ENCODE assay signal across 24 cellular contexts in the genomic region with DNA sequence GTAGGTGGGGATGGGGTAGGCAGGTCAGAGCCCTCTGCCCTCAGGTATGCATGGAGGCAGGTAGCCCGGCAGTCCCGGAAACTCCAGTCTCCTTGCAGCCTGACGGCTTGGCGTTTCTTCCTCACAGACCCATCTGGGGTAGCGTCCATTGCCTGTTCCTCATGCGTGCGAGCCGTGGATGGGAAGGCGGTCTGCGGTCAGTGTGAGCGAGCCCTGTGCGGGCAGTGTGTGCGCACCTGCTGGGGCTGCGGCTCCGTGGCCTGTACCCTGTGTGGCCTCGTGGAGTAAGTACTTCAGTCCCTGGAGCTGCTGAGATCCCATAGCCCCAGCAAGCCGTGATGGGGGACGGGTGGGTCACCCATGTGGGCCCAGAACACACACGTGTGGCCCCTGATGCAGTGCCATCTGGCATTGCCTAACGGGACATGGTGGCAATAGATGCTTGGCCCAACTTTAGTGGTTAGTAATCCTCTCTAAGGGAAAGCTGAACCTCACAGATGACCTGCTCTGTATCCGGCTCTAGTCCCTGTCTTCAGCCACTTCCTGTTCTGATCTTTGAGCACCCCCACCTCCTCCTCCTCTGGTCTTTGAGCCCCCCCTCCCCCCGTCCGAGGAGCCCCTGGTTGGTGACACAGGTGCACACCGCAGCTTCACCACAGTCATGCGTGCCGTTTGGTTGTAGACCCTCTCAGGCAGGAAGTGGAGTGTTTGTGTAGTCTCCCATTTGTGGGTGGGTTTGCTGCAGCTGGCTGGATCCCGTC. TPM values are rescaled to one million over a fixed set of nuclear protein-coding genes. Genes with fewer than 3 reads are reported as not detected.
A peak's percentile ranks its signal among the peaks of the same experiment; 100 is the strongest.
DNase-seq lines count a peak whose midpoint lies in the region; ATAC-seq lines count a peak whose summit lies in the region.
"Had no signal": no experiment of that assay in that cellular context is flagged by ENCODE, and none has a peak within 500 bp of the region (broad histone marks: within the 10 kb centered on the region; RNA-seq: fewer than 3 reads in every experiment).

No MANE protein-coding gene starts in this region.

- H3K27me3 Mint-ChIP-seq in activated T-cell treated with anti-CD3 and anti-CD28 coated beads, Interleukin-2, amount 50 U/mL, for 24 hours, result no peaks in the 10 kb centered on the region
- no peaks in the 10 kb centered on the region for H3K27me3 Mint-ChIP-seq in activated naive CD8-positive, alpha-beta T cell treated with anti-CD3 and anti-CD28 coated beads, Interleukin-2, amount 50 U/mL, for 24 hours
- H3K27me3 Mint-ChIP-seq in stimulated activated naive B cell treated with anti-CD40 and anti-IgM and Interleukin-4, amounts not matched to agents 10 μg/mL and 1 μg/mL and 100 μg/mL, for 72 hours, result no peaks in the 10 kb centered on the region
- H3K27me3 Mint-ChIP-seq: dendritic cell treated with granulocyte-macrophage colony-stimulating factor and Interleukin-4, amounts not matched to agents 40 ng/mL and 50 ng/mL, for 4 days had no signal

- no peaks in the 10 kb centered on the region for H3K9me3 Mint-ChIP-seq in activated T-cell treated with anti-CD3 and anti-CD28 coated beads, Interleukin-2, amount 50 U/mL, for 24 hours
- no peaks in the 10 kb centered on the region for H3K9me3 Mint-ChIP-seq in activated naive CD8-positive, alpha-beta T cell treated with anti-CD3 and anti-CD28 coated beads, Interleukin-2, amount 50 U/mL, for 24 hours
- no peaks in the 10 kb centered on the region for H3K9me3 Mint-ChIP-seq in stimulated activated naive B cell treated with anti-CD40 and anti-IgM and Interleukin-4, amounts not matched to agents 10 μg/mL and 1 μg/mL and 100 μg/mL, for 72 hours
- H3K9me3 Mint-ChIP-seq: dendritic cell treated with granulocyte-macrophage colony-stimulating factor and Interleukin-4, amounts not matched to agents 40 ng/mL and 50 ng/mL, for 4 days had no signal

- no peak for ATAC-seq in activated naive CD8-positive, alpha-beta T cell treated with anti-CD3 and anti-CD28 coated beads, Interleukin-2, amount 50 U/mL, for 24 hours
- ATAC-seq in stimulated activated naive B cell treated with anti-CD40 and anti-IgM and Interleukin-4, amounts not matched to agents 10 μg/mL and 1 μg/mL and 100 μg/mL, for 72 hours (replicated peaks), result no peak
- no peak for ATAC-seq in GM19395 (IDR thresholded peaks at IDR 0.05; ENCODE audit: unreplicated experiment)
- ATAC-seq: left lung, PC-3 had no signal

- peak overlapping the region; percentile 79 for H3K27ac Mint-ChIP-seq in activated T-cell treated with anti-CD3 and anti-CD28 coated beads, Interleukin-2, amount 50 U/mL, for 24 hours
- peak overlapping the region; percentile 8 for H3K27ac Mint-ChIP-seq in activated naive CD8-positive, alpha-beta T cell treated with anti-CD3 and anti-CD28 coated beads, Interleukin-2, amount 50 U/mL, for 24 hours
- H3K27ac Mint-ChIP-seq in stimulated activated naive B cell treated with anti-CD40 and anti-IgM and Interleukin-4, amounts not matched to agents 10 μg/mL and 1 μg/mL and 100 μg/mL, for 72 hours, result peak overlapping the region; percentile 51
- H3K27ac Mint-ChIP-seq: dendritic cell treated with granulocyte-macrophage colony-stimulating factor and Interleukin-4, amounts not matched to agents 40 ng/mL and 50 ng/mL, for 4 days had no signal

- H3K4me1 Mint-ChIP-seq in activated T-cell treated with anti-CD3 and anti-CD28 coated beads, Interleukin-2, amount 50 U/mL, for 24 hours (ENCODE audit: low read depth), result peaks cover 37% of the 10 kb centered on the region
- H3K4me1 Mint-ChIP-seq in activated naive CD8-positive, alpha-beta T cell treated with anti-CD3 and anti-CD28 coated beads, Interleukin-2, amount 50 U/mL, for 24 hours, result peaks cover 33% of the 10 kb centered on the region
- H3K4me1 Mint-ChIP-seq in stimulated activated naive B cell treated with anti-CD40 and anti-IgM and Interleukin-4, amounts not matched to agents 10 μg/mL and 1 μg/mL and 100 μg/mL, for 72 hours, result peaks cover 28 to 46% of the 10 kb centered on the region in 2 donors

- H3K4me3 ChIP-seq in Jurkat, Clone E6-1 (ENCODE audit: low read length), result peak overlapping the region; percentile 97
- H3K4me3 ChIP-seq: cardiac muscle cell, left lung, spleen, uterus had no signal

- H3K36me3 Mint-ChIP-seq in activated T-cell treated with anti-CD3 and anti-CD28 coated beads, Interleukin-2, amount 50 U/mL, for 24 hours (ENCODE audit: low read depth), result peaks cover 82% of the 10 kb centered on the region
- peaks cover 26% of the 10 kb centered on the region for H3K36me3 Mint-ChIP-seq in activated naive CD8-positive, alpha-beta T cell treated with anti-CD3 and anti-CD28 coated beads, Interleukin-2, amount 50 U/mL, for 24 hours (ENCODE audit: low read depth)
- peaks cover 34 to 50% of the 10 kb centered on the region in 2 donors for H3K36me3 Mint-ChIP-seq in stimulated activated naive B cell treated with anti-CD40 and anti-IgM and Interleukin-4, amounts not matched to agents 10 μg/mL and 1 μg/mL and 100 μg/mL, for 72 hours

- no peak for DNase-seq in activated T-cell treated with anti-CD3 and anti-CD28 coated beads, Interleukin-2, amount 50 U/mL, for 24 hours
- DNase-seq in activated T-cell treated with anti-CD3 and anti-CD28 coated beads, Interleukin-2, amount 50 U/mL, for 1 hour, result no peak
- DNase-seq in Jurkat, Clone E6-1 (ENCODE audit: low read depth, low spot score), result peak; percentile 93
- DNase-seq in activated naive CD8-positive, alpha-beta T cell treated with anti-CD3 and anti-CD28 coated beads, Interleukin-2, amount 50 U/mL, for 24 hours, result no peak
- DNase-seq in stimulated activated naive B cell treated with anti-CD40 and anti-IgM and Interleukin-4, amounts not matched to agents 10 μg/mL and 1 μg/mL and 100 μg/mL, for 72 hours, result no peak
- DNase-seq in NCI-H1417 (lab: John Stamatoyannopoulos, UW), result no peak
- no peak for DNase-seq in stimulated activated CD4-positive, alpha-beta T cell treated with anti-CD3 and anti-CD28 coated beads, Interleukin-2, amount 100 ng/mL, for 48 hours
- DNase-seq: ACHN; activated effector memory CD4-positive, alpha-beta T cell treated with Interleukin-2 at 50 U/mL for 16 hours; amygdala; GOT3; KBM-7; NCI-H1930; NCI-H226; PC-3; SIG-M5; spleen; stimulated activated CD4-positive, alpha-beta T cell treated with anti-CD3 and anti-CD28 coated beads, Interleukin-4, amount 100 ng/mL, for 4 hours; substantia nigra; uterus had no signal

- H3K4me3 Mint-ChIP-seq in activated T-cell treated with anti-CD3 and anti-CD28 coated beads, Interleukin-2, amount 50 U/mL, for 24 hours, result peak overlapping the region; percentile 23
- no peak overlapping the region for H3K4me3 Mint-ChIP-seq in activated naive CD8-positive, alpha-beta T cell treated with anti-CD3 and anti-CD28 coated beads, Interleukin-2, amount 50 U/mL, for 24 hours
- peak overlapping the region in 1 of 2 donors; percentile 38 for H3K4me3 Mint-ChIP-seq in stimulated activated naive B cell treated with anti-CD40 and anti-IgM and Interleukin-4, amounts not matched to agents 10 μg/mL and 1 μg/mL and 100 μg/mL, for 72 hours
- H3K4me3 Mint-ChIP-seq: dendritic cell treated with granulocyte-macrophage colony-stimulating factor and Interleukin-4, amounts not matched to agents 40 ng/mL and 50 ng/mL, for 4 days had no signal

RNA-seq across cellular contexts. Expression of a gene that starts 3.7 kb away (rescaled TPM):
- 269 TPM for polyA plus RNA-seq in Jurkat, Clone E6-1 (2012; ENCODE audit: insufficient read depth, insufficient read length)

RNA-seq across cellular contexts. Expression of a gene that starts 32.6 kb away (rescaled TPM):
- 1.5 TPM for polyA plus RNA-seq in Jurkat, Clone E6-1 (2012; ENCODE audit: insufficient read depth, insufficient read length)

RNA-seq across cellular contexts. Expression of a gene that starts 38.9 kb away (rescaled TPM):
- 149 TPM for polyA plus RNA-seq in Jurkat, Clone E6-1 (2012; ENCODE audit: insufficient read depth, insufficient read length)

RNA-seq across cellular contexts. Expression of a gene that starts 44.2 kb away (rescaled TPM):
- polyA plus RNA-seq in Jurkat, Clone E6-1 (2012; ENCODE audit: insufficient read depth, insufficient read length), result 4.2 TPM

Comparison
In these comparisons a context has a peak if more than half of its experiments do, and no peak if none do; other contexts are left out.
1. H3K27ac Mint-ChIP-seq: peak in every context shown above with its lines; median percentile 79 in activated T-cell treated with anti-CD3 and anti-CD28 coated beads, Interleukin-2, amount 50 U/mL, for 24 hours; 51 in stimulated activated naive B cell treated with anti-CD40 and anti-IgM and Interleukin-4, amounts not matched to agents 10 μg/mL and 1 μg/mL and 100 μg/mL, for 72 hours; 8 in activated naive CD8-positive, alpha-beta T cell treated with anti-CD3 and anti-CD28 coated beads, Interleukin-2, amount 50 U/mL, for 24 hours.